ENCODE assay signal across 8 cellular contexts in the genomic region with DNA sequence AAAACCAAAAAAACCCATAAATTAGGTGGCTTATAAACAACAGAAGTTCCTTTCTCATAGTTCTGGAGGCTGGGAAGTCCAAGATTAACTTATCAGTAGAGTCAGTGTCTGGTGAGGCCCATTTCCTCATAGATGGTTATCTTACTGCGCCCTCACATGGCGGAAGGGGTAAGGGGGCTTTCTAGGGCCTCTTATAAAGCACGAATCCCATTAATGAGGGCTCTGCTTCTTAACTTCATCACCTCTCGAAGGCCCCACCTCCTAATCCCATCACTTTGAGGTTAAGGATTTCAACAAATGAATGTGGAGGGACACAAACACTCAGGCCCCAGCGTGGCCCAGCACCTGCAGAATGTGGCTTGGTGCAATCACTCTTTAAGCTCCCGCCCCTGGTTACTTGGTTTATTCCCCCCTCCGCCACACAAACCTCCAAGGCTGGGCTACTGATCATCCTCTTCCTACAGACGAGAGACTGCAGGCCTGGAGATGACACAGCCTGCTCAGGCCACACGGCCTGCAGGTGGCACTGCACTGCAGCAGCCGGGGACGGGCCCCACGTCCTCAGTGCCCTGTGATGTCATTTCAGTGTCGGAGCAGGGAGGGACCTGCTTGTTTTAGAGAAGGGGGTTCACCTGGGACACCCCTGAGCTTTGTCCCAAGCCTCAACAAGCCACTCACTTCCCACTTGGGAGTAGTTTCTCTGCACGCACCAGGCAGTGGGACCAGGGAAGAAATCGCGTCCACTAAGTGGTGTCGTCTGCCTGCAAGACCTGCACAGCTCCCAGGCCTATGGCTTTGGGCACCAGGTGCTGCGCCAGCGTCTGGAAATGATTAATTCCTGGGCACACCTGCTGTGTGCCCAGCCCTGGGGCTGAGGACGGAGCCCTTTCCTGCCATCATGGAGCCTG.
DNase-seq lines count a peak whose midpoint lies in the region; ATAC-seq and TF ChIP-seq lines count a peak whose summit lies in the region.
"Not testable (repeated sequence)": the region's sequence is repeated elsewhere in the genome, so short reads cannot be mapped to it uniquely, and the experiment has no call there.

No MANE protein-coding gene starts in this region.

- H3K4me3 ChIP-seq in HFF-Myc (replicated peaks; ENCODE audit: low read depth, low read length); fibroblast of lung (replicated peaks in 1 of 4; ENCODE audit: control extremely low read depth in 1 of 4, insufficient read depth in 1 of 4, low read depth in 3 of 4, low read length in 4 of 4): not testable (repeated sequence)
- peak overlapping the region; percentile 31 to 35 for H3K4me3 ChIP-seq in mucosa of rectum (ENCODE audit: low read length in 2 of 2)

- H3K79me2 ChIP-seq in fibroblast of lung (ENCODE audit: control insufficient read depth, insufficient read depth, low read length), result not testable (repeated sequence)

- not testable (repeated sequence) for H3K4me2 ChIP-seq in fibroblast of lung (ENCODE audit: extremely low read depth, insufficient read depth, low read length)

- H3K9ac ChIP-seq in fibroblast of lung (ENCODE audit: insufficient read depth, low read length), result not testable (repeated sequence)
- H3K9ac ChIP-seq in mucosa of rectum (ENCODE audit: low read depth in 1 of 2, low read length in 2 of 2), result peak overlapping the region in 1 of 2 donors; percentile 54

- ATAC-seq in CD4-positive, alpha-beta T cell (ENCODE audit: poor library complexity), result peak; percentile 99

- H4K20me1 ChIP-seq in fibroblast of lung (ENCODE audit: control insufficient read depth, extremely low read depth, insufficient read depth, low read length), result not testable (repeated sequence)

- H2AFZ ChIP-seq in fibroblast of lung (ENCODE audit: low read length), result not testable (repeated sequence)

- not testable (repeated sequence) for H3K4me3 Mint-ChIP-seq in CD4-positive, alpha-beta T cell; activated T-helper 2 cell treated with anti-CD3 and anti-CD28 coated beads, Interferon-gamma antibody, Interleukin-2, Interleukin-4, amounts not matched to agents 10 μg/mL and 5 μg/mL and 100 μg/mL, durations not matched to agents 14 hours and 24 hours and 36 hours (ENCODE audit: low read depth)

- H3K27ac Mint-ChIP-seq in CD4-positive, alpha-beta T cell; activated T-helper 2 cell treated with anti-CD3 and anti-CD28 coated beads, Interferon-gamma antibody, Interleukin-2, Interleukin-4, amounts not matched to agents 10 μg/mL and 5 μg/mL and 100 μg/mL, durations not matched to agents 14 hours and 24 hours and 36 hours: not testable (repeated sequence)

- not testable (repeated sequence) for H3K27ac ChIP-seq in CD4-positive, alpha-beta T cell (ENCODE audit: low read depth, low read length); fibroblast of lung (ENCODE audit: insufficient read depth, low read length)
- peak overlapping the region in 1 of 2 donors; percentile 32 for H3K27ac ChIP-seq in mucosa of rectum (ENCODE audit: low read depth in 2 of 2, low read length in 2 of 2)

- H3K4me1 ChIP-seq in fibroblast of lung (ENCODE audit: control insufficient read depth, extremely low read depth, insufficient read depth, low read length); mucosa of rectum (ENCODE audit: control insufficient read depth in 2 of 2, insufficient read depth in 2 of 2, low read length in 2 of 2): not testable (repeated sequence)

- not testable (repeated sequence) for H3K36me3 Mint-ChIP-seq in CD4-positive, alpha-beta T cell (ENCODE audit: low read depth); activated T-helper 2 cell treated with anti-CD3 and anti-CD28 coated beads, Interferon-gamma antibody, Interleukin-2, Interleukin-4, amounts not matched to agents 10 μg/mL and 5 μg/mL and 100 μg/mL, durations not matched to agents 14 hours and 24 hours and 36 hours (ENCODE audit: low read depth)

- peaks cover 35% of the 10 kb centered on the region for H3K4me1 Mint-ChIP-seq in CD4-positive, alpha-beta T cell (ENCODE audit: low read depth)
- peaks cover 14% of the 10 kb centered on the region for H3K4me1 Mint-ChIP-seq in activated T-helper 2 cell treated with anti-CD3 and anti-CD28 coated beads, Interferon-gamma antibody, Interleukin-2, Interleukin-4, amounts not matched to agents 10 μg/mL and 5 μg/mL and 100 μg/mL, durations not matched to agents 14 hours and 24 hours and 36 hours (ENCODE audit: low read depth)

- not testable (repeated sequence) for H3K9me3 Mint-ChIP-seq in CD4-positive, alpha-beta T cell
- H3K9me3 Mint-ChIP-seq in activated T-helper 2 cell treated with anti-CD3 and anti-CD28 coated beads, Interferon-gamma antibody, Interleukin-2, Interleukin-4, amounts not matched to agents 10 μg/mL and 5 μg/mL and 100 μg/mL, durations not matched to agents 14 hours and 24 hours and 36 hours, result peaks cover 13% of the 10 kb centered on the region

- H3K27me3 Mint-ChIP-seq in CD4-positive, alpha-beta T cell; activated T-helper 2 cell treated with anti-CD3 and anti-CD28 coated beads, Interferon-gamma antibody, Interleukin-2, Interleukin-4, amounts not matched to agents 10 μg/mL and 5 μg/mL and 100 μg/mL, durations not matched to agents 14 hours and 24 hours and 36 hours (ENCODE audit: low read depth): not testable (repeated sequence)

- DNase-seq in CD4-positive, alpha-beta T cell, result peak in 9 of 10 experiments; percentile 19 to 64 (median 47)
- not testable (repeated sequence) for DNase-seq in HFF-Myc (ENCODE audit: extremely low read depth, low read depth)
- DNase-seq in NCI-H1930 (lab: John Stamatoyannopoulos, UW), result peak; percentile 18 to 50
- peak; percentile 28 to 42 for DNase-seq in SW 1271 (lab: John Stamatoyannopoulos, UW)
- DNase-seq in activated T-helper 2 cell treated with anti-CD3 and anti-CD28 coated beads, Interferon-gamma antibody, Interleukin-2, Interleukin-4, amounts not matched to agents 10 μg/mL and 5 μg/mL and 100 μg/mL, durations not matched to agents 14 hours and 24 hours and 36 hours (ENCODE audit: low spot score), result peak; percentile 58
- peak; percentile 50 to 54 for DNase-seq in fibroblast of lung (ENCODE audit: low read depth in 2 of 2)
- DNase-seq in stimulated activated CD8-positive, alpha-beta memory T cell treated with anti-CD3 and anti-CD28 coated beads, Interleukin-15, amount 100 ng/mL, for 48 hours (ENCODE audit: low read depth in 2 of 2), result peak; percentile 38 to 44

- not testable (repeated sequence) for TF ChIP-seq CTCF in CD4-positive, alpha-beta T cell (IDR thresholded peaks at IDR 0.05)
- TF ChIP-seq CTCF in HFF-Myc (IDR thresholded peaks at IDR 0.05; ENCODE audit: low read depth, low read length, missing control alignments) (peak; percentile 31), fibroblast of lung (conservative IDR thresholded peaks at IDR 0.05 in 1 of 2, IDR thresholded peaks at IDR 0.05 in 1 of 2; ENCODE audit: low read depth in 1 of 2, low read length in 2 of 2) (peak in 1 of 2 donors; percentile 32)

- intact Hi-C loops in CD4-positive, alpha-beta T cell (cut with DNase I, micrococcal nuclease); activated T-helper 2 cell treated with anti-CD3 and anti-CD28 coated beads, Interferon-gamma antibody, Interleukin-2, Interleukin-4, amounts not matched to agents 10 μg/mL and 5 μg/mL and 100 μg/mL, durations not matched to agents 14 hours and 24 hours and 36 hours (cut with micrococcal nuclease): not testable (repeated sequence)

- POLR2A ChIA-PET in CD4-positive, alpha-beta T cell (lab: Charles Lee), result not testable (repeated sequence)

- CTCF ChIA-PET in CD4-positive, alpha-beta T cell (lab: Charles Lee), result not testable (repeated sequence)

- not testable (repeated sequence) for H3K27me3 ChIP-seq in CD4-positive, alpha-beta T cell (ENCODE audit: control insufficient read depth, insufficient read depth, low read length); fibroblast of lung (ENCODE audit: control insufficient read depth, insufficient read depth, low read length); mucosa of rectum (ENCODE audit: control insufficient read depth in 2 of 2, insufficient read depth in 2 of 2, low read length in 2 of 2)

- not testable (repeated sequence) for H3K36me3 ChIP-seq in fibroblast of lung (ENCODE audit: control insufficient read depth, insufficient read depth, low read length); mucosa of rectum (ENCODE audit: control insufficient read depth in 2 of 2, insufficient read depth in 2 of 2, low read length in 2 of 2)

- H3K9me3 ChIP-seq in CD4-positive, alpha-beta T cell (ENCODE audit: control insufficient read depth, low read length); fibroblast of lung (ENCODE audit: control insufficient read depth, insufficient read depth, low read depth, low read length); mucosa of rectum (ENCODE audit: control insufficient read depth in 2 of 2, low read length in 2 of 2): not testable (repeated sequence)
